In the genomic region with DNA sequence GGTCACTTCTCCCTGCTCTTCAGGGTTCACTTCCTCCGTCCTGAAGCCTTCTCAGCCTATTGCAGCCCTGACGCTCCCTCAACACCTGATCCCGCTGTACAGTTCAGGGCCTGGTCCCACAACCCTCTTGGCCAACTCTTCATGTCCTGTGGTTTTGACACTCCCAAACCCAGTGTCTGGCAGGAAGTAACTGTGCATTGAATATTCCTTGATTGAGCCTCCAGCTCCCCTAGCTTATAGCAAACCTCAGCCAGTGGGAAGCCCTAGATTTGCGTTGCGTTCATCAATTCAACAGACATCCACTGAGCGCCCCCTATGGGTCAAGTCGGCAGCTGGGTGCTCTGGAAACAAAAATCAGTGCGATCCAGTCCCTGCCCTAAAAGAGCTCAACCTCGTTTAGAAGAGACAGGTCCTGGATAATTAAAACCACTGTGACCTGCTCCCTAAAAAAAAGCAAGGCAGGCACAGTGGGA, we compare ENCODE assay signal across 8 cellular contexts. TPM values are rescaled to one million over a fixed set of nuclear protein-coding genes. Genes with fewer than 3 reads are reported as not detected.
DNase-seq lines count a peak whose midpoint lies in the region; ATAC-seq lines count a peak whose summit lies in the region.

No MANE protein-coding gene starts in this region.

- peak in 1 of 2 donors; percentile 38 for ATAC-seq in activated naive CD4-positive, alpha-beta T cell treated with anti-CD3 and anti-CD28 coated beads, Interleukin-2, amount 50 U/mL, for 72 hours
- ATAC-seq in Right ventricle myocardium superior (ENCODE audit: poor library complexity) = peak; percentile 83
- no peak for ATAC-seq in GM18511 (IDR thresholded peaks at IDR 0.05; ENCODE audit: unreplicated experiment)

- H3K36me3 ChIP-seq in NT2/D1 (ENCODE audit: insufficient read depth, insufficient read length, low read length) = peaks cover 19% of the 10 kb centered on the region

- peaks cover 7% of the 10 kb centered on the region for H3K4me1 ChIP-seq in NT2/D1 (ENCODE audit: insufficient read depth, insufficient read length)

- intact Hi-C loops in Right ventricle myocardium superior (cut with DNase I) = no loop called here

- H3K9me3 ChIP-seq in NT2/D1 (ENCODE audit: insufficient read depth, low read length) = no peaks in the 10 kb centered on the region

- H3K9ac ChIP-seq in NT2/D1 (ENCODE audit: insufficient read length, low read depth) = peak overlapping the region; percentile 42

- DNase-seq in SIG-M5 treated with dmso at 0.1 percent for 504 hours (lab: John Stamatoyannopoulos, UW; ENCODE audit: unreplicated experiment) (peak; percentile 20), SIG-M5 (lab: John Stamatoyannopoulos, UW) (no peak), NT2/D1 (ENCODE audit: low read depth, low spot score) (peak; percentile 82), Right ventricle myocardium superior (peak; percentile 82), pons (ENCODE audit: low spot score) (peak; percentile 55), NCI-H2196 treated with DMSO at 0.1 percent for 48 hours (lab: John Stamatoyannopoulos, UW; ENCODE audit: unreplicated experiment) (no peak)
- DNase-seq in activated naive CD4-positive, alpha-beta T cell treated with anti-CD3 and anti-CD28 coated beads, Interleukin-2, amount 50 U/mL, for 72 hours (ENCODE audit: low spot score in 2 of 2) = peak; percentile 40 to 75

- peaks cover 14% of the 10 kb centered on the region for H3K27me3 ChIP-seq in NT2/D1 (ENCODE audit: insufficient read depth, insufficient read length)

- H3K4me3 ChIP-seq in NT2/D1 (ENCODE audit: insufficient read length, low read depth) = peak overlapping the region; percentile 22

- H3K36me3 Mint-ChIP-seq in activated naive CD4-positive, alpha-beta T cell treated with anti-CD3 and anti-CD28 coated beads, Interleukin-2, amount 50 U/mL, for 72 hours = peaks cover 0 to 7% of the 10 kb centered on the region in 2 donors

- peak overlapping the region in 1 of 2 donors; percentile 6 for H3K27ac Mint-ChIP-seq in activated naive CD4-positive, alpha-beta T cell treated with anti-CD3 and anti-CD28 coated beads, Interleukin-2, amount 50 U/mL, for 72 hours

- H3K9me3 Mint-ChIP-seq in activated naive CD4-positive, alpha-beta T cell treated with anti-CD3 and anti-CD28 coated beads, Interleukin-2, amount 50 U/mL, for 72 hours = no peaks in the 10 kb centered on the region

RNA-seq across cellular contexts. Expression of a gene that starts 13.5 kb away (rescaled TPM):
- total RNA-seq in activated naive CD4-positive, alpha-beta T cell treated with anti-CD3 and anti-CD28 coated beads, Interleukin-2, amount 50 U/mL, for 72 hours = 1 to 10 TPM; 2.2 to 4.8 TPM
- 1.6 TPM for total RNA-seq in Right ventricle myocardium superior

RNA-seq across cellular contexts. Expression of a gene that starts 24.9 kb away (rescaled TPM):
- total RNA-seq in activated naive CD4-positive, alpha-beta T cell treated with anti-CD3 and anti-CD28 coated beads, Interleukin-2, amount 50 U/mL, for 72 hours = not detected
- total RNA-seq in Right ventricle myocardium superior = 9.4 TPM

RNA-seq across cellular contexts. Expression of a gene that starts 32.2 kb away (rescaled TPM):
- total RNA-seq in activated naive CD4-positive, alpha-beta T cell treated with anti-CD3 and anti-CD28 coated beads, Interleukin-2, amount 50 U/mL, for 72 hours = 10 to 100 TPM; 34.2 to 36.6 TPM
- total RNA-seq in Right ventricle myocardium superior = 12.2 TPM

RNA-seq across cellular contexts. Expression of a gene that starts 33.7 kb away (rescaled TPM):
- not detected for total RNA-seq in activated naive CD4-positive, alpha-beta T cell treated with anti-CD3 and anti-CD28 coated beads, Interleukin-2, amount 50 U/mL, for 72 hours
- 19.7 TPM for total RNA-seq in Right ventricle myocardium superior

RNA-seq across cellular contexts. Expression of a gene that starts 56.3 kb away (rescaled TPM):
- total RNA-seq in activated naive CD4-positive, alpha-beta T cell treated with anti-CD3 and anti-CD28 coated beads, Interleukin-2, amount 50 U/mL, for 72 hours = not detected
- total RNA-seq in Right ventricle myocardium superior = not detected

Comparison
In these comparisons a context has a peak if more than half of its experiments do, and no peak if none do; other contexts are left out.
1. DNase-seq: peak in SIG-M5 treated with dmso at 0.1 percent for 504 hours (single experiment), NT2/D1 (single experiment), activated naive CD4-positive, alpha-beta T cell treated with anti-CD3 and anti-CD28 coated beads, Interleukin-2, amount 50 U/mL, for 72 hours (2 of 2), Right ventricle myocardium superior (single experiment) and pons (single experiment); none in SIG-M5 (single experiment) and NCI-H2196 treated with DMSO at 0.1 percent for 48 hours (single experiment).
2. RNA of a gene that starts 24.9 kb away (total RNA-seq): 9.4 TPM in Right ventricle myocardium superior (single experiment); not detected in activated naive CD4-positive, alpha-beta T cell treated with anti-CD3 and anti-CD28 coated beads, Interleukin-2, amount 50 U/mL, for 72 hours; every median in the first group is over 10 times any median in the second.